ENCODE assay signal across 25 cellular contexts in the genomic region with DNA sequence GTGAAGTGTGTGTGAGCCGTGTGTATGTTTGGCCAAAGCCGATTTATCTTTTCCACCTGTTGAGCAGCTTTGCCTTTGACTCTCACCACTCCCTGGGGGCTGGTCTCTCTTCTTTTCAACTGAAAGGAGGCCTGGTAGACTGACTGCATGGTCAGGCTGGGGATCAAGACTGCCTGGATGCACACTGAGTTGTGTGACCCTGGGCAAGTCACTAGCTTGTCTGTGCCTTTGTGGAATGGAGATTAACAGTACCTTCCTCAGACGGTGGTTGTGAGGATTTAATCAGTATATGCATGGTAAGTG.
"Had no signal": no experiment of that assay in that cellular context is flagged by ENCODE, and none has a peak within 500 bp of the region (broad histone marks: within the 10 kb centered on the region; RNA-seq: fewer than 3 reads in every experiment).

No MANE protein-coding gene starts in this region.

- H3K36me3 ChIP-seq: adrenal gland, ascending aorta, esophagus squamous epithelium, left lung, neural progenitor cell, suprapubic skin, tibial artery had no signal

- H3K9me3 Mint-ChIP-seq: activated naive CD8-positive, alpha-beta T cell treated with anti-CD3 and anti-CD28 coated beads for 36 hours; central memory CD8-positive, alpha-beta T cell; dendritic cell treated with granulocyte-macrophage colony-stimulating factor and Interleukin-4, amounts not matched to agents 40 ng/mL and 50 ng/mL, for 4 days; endodermal cell; naive thymus-derived CD4-positive, alpha-beta T cell; neural progenitor cell; T-helper 2 cell treated with Interferon-gamma antibody and Interleukin-4, amounts not matched to agents 5 μg/mL and 100 μg/mL, for 36 hours had no signal

- H3K27me3 Mint-ChIP-seq: activated naive CD8-positive, alpha-beta T cell treated with anti-CD3 and anti-CD28 coated beads for 36 hours; dendritic cell treated with granulocyte-macrophage colony-stimulating factor and Interleukin-4, amounts not matched to agents 40 ng/mL and 50 ng/mL, for 4 days had no signal

- H3K4me2 ChIP-seq: neural progenitor cell had no signal

- H3K4me1 Mint-ChIP-seq: activated CD4-positive, alpha-beta T cell treated with anti-CD3 and anti-CD28 coated beads for 36 hours; activated naive CD8-positive, alpha-beta T cell treated with anti-CD3 and anti-CD28 coated beads for 36 hours; central memory CD8-positive, alpha-beta T cell; naive thymus-derived CD4-positive, alpha-beta T cell had no signal

- H3K9me3 ChIP-seq: adrenal gland, ascending aorta, esophagus squamous epithelium, left lung, suprapubic skin, tibial artery had no signal

- H2AFZ ChIP-seq: neural progenitor cell had no signal

- H3K27ac Mint-ChIP-seq: activated CD4-positive, alpha-beta T cell treated with anti-CD3 and anti-CD28 coated beads for 36 hours; activated naive CD8-positive, alpha-beta T cell treated with anti-CD3 and anti-CD28 coated beads for 36 hours; dendritic cell treated with granulocyte-macrophage colony-stimulating factor and Interleukin-4, amounts not matched to agents 40 ng/mL and 50 ng/mL, for 4 days; endodermal cell; naive thymus-derived CD4-positive, alpha-beta T cell; neural progenitor cell; T-helper 2 cell treated with Interferon-gamma antibody and Interleukin-4, amounts not matched to agents 5 μg/mL and 100 μg/mL, for 36 hours had no signal

- H3K27ac ChIP-seq: adrenal gland, ascending aorta, epithelial cell of prostate, left lung, neural progenitor cell, suprapubic skin, tibial artery had no signal

- H3K4me3 ChIP-seq: adrenal gland, ascending aorta, esophagus squamous epithelium, left lung, lung, neural progenitor cell, suprapubic skin, tibial artery had no signal

- H3K36me3 Mint-ChIP-seq: activated naive CD8-positive, alpha-beta T cell treated with anti-CD3 and anti-CD28 coated beads for 36 hours; naive thymus-derived CD4-positive, alpha-beta T cell; neural progenitor cell had no signal

- H3K4me3 Mint-ChIP-seq: activated CD4-positive, alpha-beta T cell treated with anti-CD3 and anti-CD28 coated beads for 36 hours; activated naive CD8-positive, alpha-beta T cell treated with anti-CD3 and anti-CD28 coated beads for 36 hours; central memory CD8-positive, alpha-beta T cell; dendritic cell treated with granulocyte-macrophage colony-stimulating factor and Interleukin-4, amounts not matched to agents 40 ng/mL and 50 ng/mL, for 4 days; endodermal cell; naive thymus-derived CD4-positive, alpha-beta T cell; neural progenitor cell; T-helper 2 cell treated with Interferon-gamma antibody and Interleukin-4, amounts not matched to agents 5 μg/mL and 100 μg/mL, for 36 hours had no signal

- H3K9ac ChIP-seq: neural progenitor cell had no signal

- H3K27me3 ChIP-seq: adrenal gland, ascending aorta, esophagus squamous epithelium, left lung, suprapubic skin, tibial artery had no signal

- DNase-seq: activated CD4-positive, alpha-beta T cell treated with anti-CD3 and anti-CD28 coated beads for 36 hours; activated CD4-positive, CD25-positive, alpha-beta regulatory T cell; activated effector memory CD4-positive, alpha-beta T cell treated with Interleukin-2 at 50 U/mL for 16 hours; activated naive CD4-positive, alpha-beta T cell treated with Interleukin-2 at 50 U/mL for 16 hours; activated naive CD8-positive, alpha-beta T cell treated with anti-CD3 and anti-CD28 coated beads for 36 hours; activated T-cell treated with anti-CD3 and anti-CD28 coated beads for 4 hours; adrenal gland; endodermal cell; esophagus squamous epithelium; left lung; naive thymus-derived CD4-positive, alpha-beta T cell; occipital lobe; right cardiac atrium; stimulated activated CD4-positive, alpha-beta T cell treated with anti-CD3 and anti-CD28 coated beads, Interleukin-15, amount 100 ng/mL, for 24 hours; stimulated activated naive CD4-positive, alpha-beta T cell; T-helper 1 cell; tibial artery had no signal

- ATAC-seq: activated CD4-positive, alpha-beta T cell treated with anti-CD3 and anti-CD28 coated beads for 36 hours; left lung; naive thymus-derived CD4-positive, alpha-beta T cell; right cardiac atrium had no signal
